In the genomic region with DNA sequence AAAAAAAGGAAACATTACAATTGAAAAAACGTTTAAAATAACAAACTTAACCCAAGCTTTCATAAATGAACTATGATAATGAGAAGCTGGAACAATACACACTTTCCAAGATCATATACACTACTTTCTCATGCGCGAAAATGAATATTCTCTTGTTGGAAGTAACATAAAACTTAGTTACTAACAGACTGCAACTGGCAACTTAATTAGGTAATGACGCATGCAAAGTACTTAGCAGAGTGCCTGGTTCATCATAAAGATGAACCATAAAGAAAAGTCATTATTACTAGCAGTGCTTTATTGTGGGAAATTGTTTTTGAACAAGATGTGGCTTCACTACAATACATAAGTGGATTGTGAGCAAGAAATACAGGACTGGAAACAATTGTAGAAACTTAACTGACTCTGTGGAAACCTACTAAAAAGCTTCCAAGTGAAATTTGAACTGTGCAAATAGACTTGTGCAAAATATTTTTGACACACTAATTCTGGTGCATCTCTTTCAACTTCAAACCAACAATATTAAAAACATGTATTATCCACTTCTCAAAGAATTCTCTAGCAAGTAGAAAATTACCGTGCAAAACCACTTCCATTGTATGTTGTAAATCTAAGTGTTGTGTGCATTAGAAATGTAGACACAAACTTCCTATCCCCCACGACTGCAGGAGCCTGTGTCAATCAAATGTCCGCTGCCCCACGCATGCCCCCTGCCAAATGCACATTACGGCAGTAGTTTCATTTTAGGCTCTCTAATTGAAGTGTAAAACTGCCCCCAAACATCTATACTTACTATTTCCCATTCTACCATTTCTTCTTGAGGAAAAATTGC, we compare ENCODE assay signal across 1 cellular context.
TF ChIP-seq lines count a peak whose summit lies in the region.

No MANE protein-coding gene starts in this region.

TF ChIP-seq in HEK293, 187 proteins besides CTCF, POLR2A, EP300 and RAD21 (continued from another document and continues in another):
- TF ChIP-seq, protein P1, sequence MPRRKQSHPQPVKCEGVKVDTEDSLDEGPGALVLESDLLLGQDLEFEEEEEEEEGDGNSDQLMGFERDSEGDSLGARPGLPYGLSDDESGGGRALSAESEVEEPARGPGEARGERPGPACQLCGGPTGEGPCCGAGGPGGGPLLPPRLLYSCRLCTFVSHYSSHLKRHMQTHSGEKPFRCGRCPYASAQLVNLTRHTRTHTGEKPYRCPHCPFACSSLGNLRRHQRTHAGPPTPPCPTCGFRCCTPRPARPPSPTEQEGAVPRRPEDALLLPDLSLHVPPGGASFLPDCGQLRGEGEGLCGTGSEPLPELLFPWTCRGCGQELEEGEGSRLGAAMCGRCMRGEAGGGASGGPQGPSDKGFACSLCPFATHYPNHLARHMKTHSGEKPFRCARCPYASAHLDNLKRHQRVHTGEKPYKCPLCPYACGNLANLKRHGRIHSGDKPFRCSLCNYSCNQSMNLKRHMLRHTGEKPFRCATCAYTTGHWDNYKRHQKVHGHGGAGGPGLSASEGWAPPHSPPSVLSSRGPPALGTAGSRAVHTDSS (tag by site-specific recombination; IDR thresholded peaks at IDR 0.05): no peak
- TF ChIP-seq ZNF792 (tag by site-specific recombination; IDR thresholded peaks at IDR 0.05) (no peak), ZNF707 (tag by site-specific recombination; IDR thresholded peaks at IDR 0.05) (no peak), ZNF558 (tag by site-specific recombination; IDR thresholded peaks at IDR 0.05) (no peak), ZNF391 (tag by site-specific recombination; IDR thresholded peaks at IDR 0.05; ENCODE audit: borderline replicate concordance, low read depth) (no peak), ZNF843 (tag by site-specific recombination; IDR thresholded peaks at IDR 0.05) (peak; percentile 76; the same call in 1 of the 2 replicates), KLF7 (tag by site-specific recombination; IDR thresholded peaks at IDR 0.05; ENCODE audit: borderline replicate concordance) (no peak), ZBTB8A (tag by site-specific recombination; IDR thresholded peaks at IDR 0.05) (no peak), ZNF239 (tag by site-specific recombination; IDR thresholded peaks at IDR 0.05) (no peak), SCRT2 (tag by site-specific recombination; IDR thresholded peaks at IDR 0.05) (no peak), ZNF37A (tag by site-specific recombination; IDR thresholded peaks at IDR 0.05) (no peak), ZNF404 (tag by site-specific recombination; IDR thresholded peaks at IDR 0.05) (no peak), ZNF777 (tag by site-specific recombination; IDR thresholded peaks at IDR 0.05; ENCODE audit: borderline replicate concordance) (no peak), ZIC2 (tag by site-specific recombination; IDR thresholded peaks at IDR 0.05) (no peak), ZNF23 (tag by site-specific recombination; IDR thresholded peaks at IDR 0.05; ENCODE audit: borderline replicate concordance) (no peak), WT1 (tag by site-specific recombination; IDR thresholded peaks at IDR 0.05) (peak; percentile 87), ZNF544 (tag by site-specific recombination; IDR thresholded peaks at IDR 0.05) (no peak), ZNF670 (tag by site-specific recombination; IDR thresholded peaks at IDR 0.05; ENCODE audit: low read depth) (no peak), SALL2 (tag by site-specific recombination; IDR thresholded peaks at IDR 0.05; ENCODE audit: borderline replicate concordance) (no peak), ZNF658 (tag by site-specific recombination; IDR thresholded peaks at IDR 0.05) (no peak), ZNF549 (tag by site-specific recombination; IDR thresholded peaks at IDR 0.05) (no peak), ZBTB7A (tag by site-specific recombination; IDR thresholded peaks at IDR 0.05; ENCODE audit: low read depth) (no peak), ZNF529 (tag by site-specific recombination; IDR thresholded peaks at IDR 0.05; ENCODE audit: insufficient replicate concordance) (no peak), ZBTB48 (tag by site-specific recombination; IDR thresholded peaks at IDR 0.05) (no peak), ZNF76 (tag by site-specific recombination; IDR thresholded peaks at IDR 0.05; ENCODE audit: borderline replicate concordance, low read depth) (no peak), ZNF341 (tag by site-specific recombination; IDR thresholded peaks at IDR 0.05; ENCODE audit: low read depth) (no peak), ZNF202 (tag by site-specific recombination; IDR thresholded peaks at IDR 0.05; ENCODE audit: borderline replicate concordance) (no peak), ZNF521 (tag by site-specific recombination; IDR thresholded peaks at IDR 0.05) (no peak), YY1 (tag by site-specific recombination; IDR thresholded peaks at IDR 0.05) (no peak), ZBTB1 (tag by site-specific recombination; IDR thresholded peaks at IDR 0.05) (no peak), SETDB1 (IDR thresholded peaks at IDR 0.05; ENCODE audit: insufficient read length, low read length) (no peak), ZNF629 (tag by site-specific recombination; IDR thresholded peaks at IDR 0.05) (peak; percentile 82), ZEB2 (tag by site-specific recombination; IDR thresholded peaks at IDR 0.05) (peak; percentile 82), TRIM28 (IDR thresholded peaks at IDR 0.05; ENCODE audit: borderline replicate concordance, low read length) (peak; percentile 12; the same call in 1 of the 2 replicates), ZNF747 (tag by site-specific recombination; IDR thresholded peaks at IDR 0.05) (no peak), SP2 (tag by site-specific recombination; IDR thresholded peaks at IDR 0.05) (no peak), FEZF1 (tag by site-specific recombination; IDR thresholded peaks at IDR 0.05) (peak; percentile 82), ZFHX2 (tag by site-specific recombination; conservative IDR thresholded peaks at IDR 0.05) (no peak)
- TF ChIP-seq, protein P2, sequence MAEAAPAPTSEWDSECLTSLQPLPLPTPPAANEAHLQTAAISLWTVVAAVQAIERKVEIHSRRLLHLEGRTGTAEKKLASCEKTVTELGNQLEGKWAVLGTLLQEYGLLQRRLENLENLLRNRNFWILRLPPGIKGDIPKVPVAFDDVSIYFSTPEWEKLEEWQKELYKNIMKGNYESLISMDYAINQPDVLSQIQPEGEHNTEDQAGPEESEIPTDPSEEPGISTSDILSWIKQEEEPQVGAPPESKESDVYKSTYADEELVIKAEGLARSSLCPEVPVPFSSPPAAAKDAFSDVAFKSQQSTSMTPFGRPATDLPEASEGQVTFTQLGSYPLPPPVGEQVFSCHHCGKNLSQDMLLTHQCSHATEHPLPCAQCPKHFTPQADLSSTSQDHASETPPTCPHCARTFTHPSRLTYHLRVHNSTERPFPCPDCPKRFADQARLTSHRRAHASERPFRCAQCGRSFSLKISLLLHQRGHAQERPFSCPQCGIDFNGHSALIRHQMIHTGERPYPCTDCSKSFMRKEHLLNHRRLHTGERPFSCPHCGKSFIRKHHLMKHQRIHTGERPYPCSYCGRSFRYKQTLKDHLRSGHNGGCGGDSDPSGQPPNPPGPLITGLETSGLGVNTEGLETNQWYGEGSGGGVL (tag by site-specific recombination; IDR thresholded peaks at IDR 0.05): no peak
- TF ChIP-seq, protein P3, sequence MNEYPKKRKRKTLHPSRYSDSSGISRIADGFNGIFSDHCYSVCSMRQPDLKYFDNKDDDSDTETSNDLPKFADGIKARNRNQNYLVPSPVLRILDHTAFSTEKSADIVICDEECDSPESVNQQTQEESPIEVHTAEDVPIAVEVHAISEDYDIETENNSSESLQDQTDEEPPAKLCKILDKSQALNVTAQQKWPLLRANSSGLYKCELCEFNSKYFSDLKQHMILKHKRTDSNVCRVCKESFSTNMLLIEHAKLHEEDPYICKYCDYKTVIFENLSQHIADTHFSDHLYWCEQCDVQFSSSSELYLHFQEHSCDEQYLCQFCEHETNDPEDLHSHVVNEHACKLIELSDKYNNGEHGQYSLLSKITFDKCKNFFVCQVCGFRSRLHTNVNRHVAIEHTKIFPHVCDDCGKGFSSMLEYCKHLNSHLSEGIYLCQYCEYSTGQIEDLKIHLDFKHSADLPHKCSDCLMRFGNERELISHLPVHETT (tag by site-specific recombination; IDR thresholded peaks at IDR 0.05): peak; percentile 91
- TF ChIP-seq, protein P4, sequence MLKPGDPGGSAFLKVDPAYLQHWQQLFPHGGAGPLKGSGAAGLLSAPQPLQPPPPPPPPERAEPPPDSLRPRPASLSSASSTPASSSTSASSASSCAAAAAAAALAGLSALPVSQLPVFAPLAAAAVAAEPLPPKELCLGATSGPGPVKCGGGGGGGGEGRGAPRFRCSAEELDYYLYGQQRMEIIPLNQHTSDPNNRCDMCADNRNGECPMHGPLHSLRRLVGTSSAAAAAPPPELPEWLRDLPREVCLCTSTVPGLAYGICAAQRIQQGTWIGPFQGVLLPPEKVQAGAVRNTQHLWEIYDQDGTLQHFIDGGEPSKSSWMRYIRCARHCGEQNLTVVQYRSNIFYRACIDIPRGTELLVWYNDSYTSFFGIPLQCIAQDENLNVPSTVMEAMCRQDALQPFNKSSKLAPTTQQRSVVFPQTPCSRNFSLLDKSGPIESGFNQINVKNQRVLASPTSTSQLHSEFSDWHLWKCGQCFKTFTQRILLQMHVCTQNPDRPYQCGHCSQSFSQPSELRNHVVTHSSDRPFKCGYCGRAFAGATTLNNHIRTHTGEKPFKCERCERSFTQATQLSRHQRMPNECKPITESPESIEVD (tag by site-specific recombination; IDR thresholded peaks at IDR 0.05): peak; percentile 100
- TF ChIP-seq, protein P5, sequence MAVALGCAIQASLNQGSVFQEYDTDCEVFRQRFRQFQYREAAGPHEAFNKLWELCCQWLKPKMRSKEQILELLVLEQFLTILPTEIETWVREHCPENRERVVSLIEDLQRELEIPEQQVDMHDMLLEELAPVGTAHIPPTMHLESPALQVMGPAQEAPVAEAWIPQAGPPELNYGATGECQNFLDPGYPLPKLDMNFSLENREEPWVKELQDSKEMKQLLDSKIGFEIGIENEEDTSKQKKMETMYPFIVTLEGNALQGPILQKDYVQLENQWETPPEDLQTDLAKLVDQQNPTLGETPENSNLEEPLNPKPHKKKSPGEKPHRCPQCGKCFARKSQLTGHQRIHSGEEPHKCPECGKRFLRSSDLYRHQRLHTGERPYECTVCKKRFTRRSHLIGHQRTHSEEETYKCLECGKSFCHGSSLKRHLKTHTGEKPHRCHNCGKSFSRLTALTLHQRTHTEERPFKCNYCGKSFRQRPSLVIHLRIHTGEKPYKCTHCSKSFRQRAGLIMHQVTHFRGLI (tag by site-specific recombination; IDR thresholded peaks at IDR 0.05): no peak
- TF ChIP-seq, protein P6, sequence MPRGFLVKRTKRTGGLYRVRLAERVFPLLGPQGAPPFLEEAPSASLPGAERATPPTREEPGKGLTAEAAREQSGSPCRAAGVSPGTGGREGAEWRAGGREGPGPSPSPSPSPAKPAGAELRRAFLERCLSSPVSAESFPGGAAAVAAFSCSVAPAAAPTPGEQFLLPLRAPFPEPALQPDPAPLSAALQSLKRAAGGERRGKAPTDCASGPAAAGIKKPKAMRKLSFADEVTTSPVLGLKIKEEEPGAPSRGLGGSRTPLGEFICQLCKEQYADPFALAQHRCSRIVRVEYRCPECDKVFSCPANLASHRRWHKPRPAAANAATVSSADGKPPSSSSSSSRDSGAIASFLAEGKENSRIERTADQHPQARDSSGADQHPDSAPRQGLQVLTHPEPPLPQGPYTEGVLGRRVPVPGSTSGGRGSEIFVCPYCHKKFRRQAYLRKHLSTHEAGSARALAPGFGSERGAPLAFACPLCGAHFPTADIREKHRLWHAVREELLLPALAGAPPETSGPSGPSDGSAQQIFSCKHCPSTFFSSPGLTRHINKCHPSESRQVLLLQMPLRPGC (tag by site-specific recombination; IDR thresholded peaks at IDR 0.05): peak; percentile 86
- TF ChIP-seq, protein P7, sequence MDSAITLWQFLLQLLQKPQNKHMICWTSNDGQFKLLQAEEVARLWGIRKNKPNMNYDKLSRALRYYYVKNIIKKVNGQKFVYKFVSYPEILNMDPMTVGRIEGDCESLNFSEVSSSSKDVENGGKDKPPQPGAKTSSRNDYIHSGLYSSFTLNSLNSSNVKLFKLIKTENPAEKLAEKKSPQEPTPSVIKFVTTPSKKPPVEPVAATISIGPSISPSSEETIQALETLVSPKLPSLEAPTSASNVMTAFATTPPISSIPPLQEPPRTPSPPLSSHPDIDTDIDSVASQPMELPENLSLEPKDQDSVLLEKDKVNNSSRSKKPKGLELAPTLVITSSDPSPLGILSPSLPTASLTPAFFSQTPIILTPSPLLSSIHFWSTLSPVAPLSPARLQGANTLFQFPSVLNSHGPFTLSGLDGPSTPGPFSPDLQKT (IDR thresholded peaks at IDR 0.05; ENCODE audit: borderline replicate concordance, low read depth, low read length): no peak
- TF ChIP-seq, protein P8, sequence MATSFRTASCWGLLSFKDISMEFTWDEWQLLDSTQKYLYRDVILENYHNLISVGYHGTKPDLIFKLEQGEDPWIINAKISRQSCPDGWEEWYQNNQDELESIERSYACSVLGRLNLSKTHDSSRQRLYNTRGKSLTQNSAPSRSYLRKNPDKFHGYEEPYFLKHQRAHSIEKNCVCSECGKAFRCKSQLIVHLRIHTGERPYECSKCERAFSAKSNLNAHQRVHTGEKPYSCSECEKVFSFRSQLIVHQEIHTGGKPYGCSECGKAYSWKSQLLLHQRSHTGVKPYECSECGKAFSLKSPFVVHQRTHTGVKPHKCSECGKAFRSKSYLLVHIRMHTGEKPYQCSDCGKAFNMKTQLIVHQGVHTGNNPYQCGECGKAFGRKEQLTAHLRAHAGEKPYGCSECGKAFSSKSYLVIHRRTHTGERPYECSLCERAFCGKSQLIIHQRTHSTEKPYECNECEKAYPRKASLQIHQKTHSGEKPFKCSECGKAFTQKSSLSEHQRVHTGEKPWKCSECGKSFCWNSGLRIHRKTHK (tag by site-specific recombination; IDR thresholded peaks at IDR 0.05): no peak
